Comparison of ENCODE assay signal across 4 cellular contexts in genomic region chr7:139425701-139426100, GRCh38. TPM values are rescaled to one million over a fixed set of nuclear protein-coding genes. Genes with fewer than 3 reads are reported as not detected.
"Had no signal": no experiment of that assay in that cellular context is flagged by ENCODE, and none has a peak within 500 bp of the region (broad histone marks: within the 10 kb centered on the region; RNA-seq: fewer than 3 reads in every experiment).

No MANE protein-coding gene starts in this region.

RNA-seq across cellular contexts. Expression of gene KLRG2, which starts 57.8 kb away (rescaled TPM):
- total RNA-seq: HepG2, HT1080, Peyer's patch, RPMI7951 had no signal
- polyA plus RNA-seq: HepG2 had no signal
